3 cellular contexts compared by ENCODE assay signal in genomic region chr5:133423031-133423617, GRCh38.
TF ChIP-seq lines count a peak whose summit lies in the region.

No MANE protein-coding gene starts in this region.

TF ChIP-seq in A549, 52 proteins besides CTCF, POLR2A, EP300 and RAD21:
- TF ChIP-seq CHD2 (IDR thresholded peaks at IDR 0.05; ENCODE audit: low read length, partially characterized antibody) (no peak), TP53 (CRISPR knock-in tag; IDR thresholded peaks at IDR 0.05) (no peak), CEBPB (IDR thresholded peaks at IDR 0.05) (no peak), ZC3H11A (IDR thresholded peaks at IDR 0.05) (no peak), ZFP36 (IDR thresholded peaks at IDR 0.05; ENCODE audit: borderline replicate concordance, partially characterized antibody) (no peak), CBX2 (IDR thresholded peaks at IDR 0.05; ENCODE audit: borderline replicate concordance, low read depth) (no peak), ESRRA (IDR thresholded peaks at IDR 0.05; ENCODE audit: borderline replicate concordance, low read length) (no peak), ATOH8 (CRISPR knock-in tag; IDR thresholded peaks at IDR 0.05; ENCODE audit: low read depth) (no peak), CHD4 (IDR thresholded peaks at IDR 0.05; ENCODE audit: borderline replicate concordance) (no peak), ZSCAN20 (CRISPR knock-in tag; IDR thresholded peaks at IDR 0.05) (no peak), FOXS1 (CRISPR knock-in tag; IDR thresholded peaks at IDR 0.05) (no peak), RCOR1 (IDR thresholded peaks at IDR 0.05; ENCODE audit: low read depth, low read length) (no peak), JUN (IDR thresholded peaks at IDR 0.05) (no peak), PHF8 (IDR thresholded peaks at IDR 0.05; ENCODE audit: borderline replicate concordance, low read depth) (no peak), ZNF302 (CRISPR knock-in tag; IDR thresholded peaks at IDR 0.05) (no peak), HEYL (CRISPR knock-in tag; IDR thresholded peaks at IDR 0.05) (no peak), POLR2AphosphoS2 (conservative IDR thresholded peaks at IDR 0.05; ENCODE audit: low read length) (no peak), BHLHE40 (IDR thresholded peaks at IDR 0.05; ENCODE audit: low read depth, low read length) (no peak)

TF ChIP-seq in HCT116, 20 proteins besides CTCF, POLR2A, EP300 and RAD21:
- TF ChIP-seq YY1 (IDR thresholded peaks at IDR 0.05; ENCODE audit: extremely low read depth, insufficient replicate concordance, low read depth, low read length) = no peak
- TF ChIP-seq ELF1 (IDR thresholded peaks at IDR 0.05; ENCODE audit: borderline replicate concordance, low read depth) = no peak
- TF ChIP-seq ZBTB33 (IDR thresholded peaks at IDR 0.05; ENCODE audit: extremely low read depth, insufficient replicate concordance, low read length) = no peak
- no peak for TF ChIP-seq REST (IDR thresholded peaks at IDR 0.05; ENCODE audit: low read depth)
- no peak for TF ChIP-seq EZH2 (IDR thresholded peaks at IDR 0.05)
- no peak for TF ChIP-seq TCF7L2 (IDR thresholded peaks at IDR 0.05; ENCODE audit: borderline replicate concordance, extremely low read depth, insufficient read depth, insufficient read length)
- no peak for TF ChIP-seq SRF (IDR thresholded peaks at IDR 0.05; ENCODE audit: low read depth)
- TF ChIP-seq EGR1 (IDR thresholded peaks at IDR 0.05; ENCODE audit: low read depth) = no peak
- TF ChIP-seq CEBPB (IDR thresholded peaks at IDR 0.05; ENCODE audit: low read depth) = no peak
- TF ChIP-seq EZH2phosphoT487 (IDR thresholded peaks at IDR 0.05; ENCODE audit: borderline replicate concordance) = no peak
TF ChIP-seq in HCT116: peak in this region for 0.

TF ChIP-seq in H1, 55 proteins besides CTCF, POLR2A, EP300 and RAD21:
- TF ChIP-seq SUZ12 (IDR thresholded peaks at IDR 0.05; ENCODE audit: low read length) (no peak), RNF2 (IDR thresholded peaks at IDR 0.05; ENCODE audit: borderline replicate concordance, low read depth, low read length, missing control alignments, poor library complexity, severe bottlenecking) (no peak), E2F6 (IDR thresholded peaks at IDR 0.05) (no peak), GTF2F1 (IDR thresholded peaks at IDR 0.05; ENCODE audit: borderline replicate concordance, low read depth, low read length) (no peak), USF2 (IDR thresholded peaks at IDR 0.05; ENCODE audit: low read length) (no peak), RBBP5 (IDR thresholded peaks at IDR 0.05; ENCODE audit: borderline replicate concordance, low read depth, low read length) (no peak), EGR1 (IDR thresholded peaks at IDR 0.05; ENCODE audit: borderline replicate concordance, low read depth, low read length) (no peak), RFX5 (IDR thresholded peaks at IDR 0.05; ENCODE audit: borderline replicate concordance, low read depth, low read length) (no peak), CHD7 (IDR thresholded peaks at IDR 0.05; ENCODE audit: insufficient replicate concordance, low read length) (no peak), SIRT6 (IDR thresholded peaks at IDR 0.05; ENCODE audit: low read length) (no peak), CBX8 (IDR thresholded peaks at IDR 0.05; ENCODE audit: borderline replicate concordance, low read depth, low read length) (no peak), YY1 (IDR thresholded peaks at IDR 0.05; ENCODE audit: low read depth, low read length) (no peak), POLR2AphosphoS5 (IDR thresholded peaks at IDR 0.05; ENCODE audit: low read depth, low read length) (no peak), RXRA (IDR thresholded peaks at IDR 0.05; ENCODE audit: insufficient read depth, low read depth, low read length) (no peak), BACH1 (IDR thresholded peaks at IDR 0.05; ENCODE audit: low read length) (no peak), CBX5 (IDR thresholded peaks at IDR 0.05; ENCODE audit: low read depth, low read length) (no peak), CHD1 (IDR thresholded peaks at IDR 0.05; ENCODE audit: low read depth, low read length) (no peak)
